ENCODE assay signal across 8 cellular contexts in genomic region chr13:30421093-30422055, GRCh38. TPM values are rescaled to one million over a fixed set of nuclear protein-coding genes. Genes with fewer than 3 reads are reported as not detected.
DNase-seq lines count a peak whose midpoint lies in the region; ATAC-seq and TF ChIP-seq lines count a peak whose summit lies in the region.

No MANE protein-coding gene starts in this region.

- DNase-seq in GM10248 (ENCODE audit: extremely low spot score) (peak; percentile 67), NCI-H510A treated with DMSO at 0.1 percent for 48 hours (lab: John Stamatoyannopoulos, UW) (peak; percentile 53), epidermal melanocyte (ENCODE audit: insufficient read length, low spot score) (peak; percentile 50), mesendoderm (peak; percentile 83), COR-L47 (lab: John Stamatoyannopoulos, UW) (no peak)
- peak; percentile 76 for DNase-seq in activated CD8-positive, alpha-beta memory T cell treated with anti-CD3 and anti-CD28 coated beads for 24 hours
- DNase-seq in stimulated activated naive B cell treated with anti-CD40 and anti-IgM and Interleukin-4, amounts not matched to agents 10 μg/mL and 1 μg/mL and 100 μg/mL, for 72 hours, result peak; percentile 20

- POLR2A ChIA-PET in GM10248 (lab: Yijun Ruan, JAX), result interaction anchor here (0.6 to 1.0 kb wide), 5 partner anchors 22 to 857 kb away, joined by 3 read pairs; partner anchors contain the start of gene KATNAL1

- peak overlapping the region; percentile 68 for H3K9ac ChIP-seq in mesendoderm (ENCODE audit: low read length)

- H3K4me3 Mint-ChIP-seq in stimulated activated naive B cell treated with anti-CD40 and anti-IgM and Interleukin-4, amounts not matched to agents 10 μg/mL and 1 μg/mL and 100 μg/mL, for 72 hours, result peak overlapping the region; percentile 84 to 86

- peak overlapping the region; percentile 79 for H2BK120ac ChIP-seq in mesendoderm (ENCODE audit: low read depth, low read length)

- no peaks in the 10 kb centered on the region for H3K27me3 ChIP-seq in mesendoderm (ENCODE audit: insufficient read depth, low read length, poor library complexity)

- peak overlapping the region; percentile 61 for H3K4me2 ChIP-seq in mesendoderm (ENCODE audit: low read length)

- peak overlapping the region; percentile 82 for H3K56ac ChIP-seq in mesendoderm (ENCODE audit: low read length)

- H3K18ac ChIP-seq in mesendoderm (ENCODE audit: low read length), result peak overlapping the region; percentile 95

- peak overlapping the region; percentile 94 for H3K27ac ChIP-seq in mesendoderm (ENCODE audit: low read depth, low read length)

- no peak overlapping the region for H4K8ac ChIP-seq in mesendoderm (ENCODE audit: low read depth, low read length)

- peak overlapping the region; percentile 36 for H3K4me3 ChIP-seq in mesendoderm (ENCODE audit: low read length)

- no CpG with 5 or more reads among the region's 53 CpGs for WGBS in mesendoderm (ENCODE audit: extremely low coverage, insufficient coverage, low lambda C conversion rate)

- no peak for TF ChIP-seq CTCF in GM10248 (IDR thresholded peaks at IDR 0.05; ENCODE audit: control extremely low read depth, extremely low read depth, low read depth, missing control alignments)

- peaks cover 3% of the 10 kb centered on the region for H3K4me1 ChIP-seq in mesendoderm (ENCODE audit: control insufficient read depth, low read depth, low read length)

- no peak overlapping the region for H2AK5ac ChIP-seq in mesendoderm (ENCODE audit: low read length)

- no peaks in the 10 kb centered on the region for H3K9me3 Mint-ChIP-seq in stimulated activated naive B cell treated with anti-CD40 and anti-IgM and Interleukin-4, amounts not matched to agents 10 μg/mL and 1 μg/mL and 100 μg/mL, for 72 hours

- H2BK15ac ChIP-seq in mesendoderm (replicated peaks; ENCODE audit: low read depth), result no peak overlapping the region

- H3K36me3 ChIP-seq in mesendoderm (ENCODE audit: control insufficient read depth, insufficient read depth, low read length), result no peaks in the 10 kb centered on the region

- CTCF ChIA-PET in GM10248 (lab: Yijun Ruan, JAX), result interaction anchor here (0.9 to 5.0 kb wide), 7 partner anchors 10 to 115 kb away, joined by 3 to 25 read pairs (median 4); partner anchors contain the start of gene KATNAL1

- H2BK5ac ChIP-seq in mesendoderm (ENCODE audit: low read length), result no peak overlapping the region

- H4K5ac ChIP-seq in mesendoderm (ENCODE audit: low read length), result no peak overlapping the region

- H3K4me1 Mint-ChIP-seq in stimulated activated naive B cell treated with anti-CD40 and anti-IgM and Interleukin-4, amounts not matched to agents 10 μg/mL and 1 μg/mL and 100 μg/mL, for 72 hours, result peaks cover 14 to 31% of the 10 kb centered on the region in 2 donors

- peak overlapping the region; percentile 72 for H3K27ac Mint-ChIP-seq in stimulated activated naive B cell treated with anti-CD40 and anti-IgM and Interleukin-4, amounts not matched to agents 10 μg/mL and 1 μg/mL and 100 μg/mL, for 72 hours

- peak; percentile 48 for ATAC-seq in HG02678 (IDR thresholded peaks at IDR 0.05; ENCODE audit: unreplicated experiment)
- ATAC-seq in stimulated activated naive B cell treated with anti-CD40 and anti-IgM and Interleukin-4, amounts not matched to agents 10 μg/mL and 1 μg/mL and 100 μg/mL, for 72 hours (replicated peaks), result peak; percentile 32 to 33

- H3K36me3 Mint-ChIP-seq in stimulated activated naive B cell treated with anti-CD40 and anti-IgM and Interleukin-4, amounts not matched to agents 10 μg/mL and 1 μg/mL and 100 μg/mL, for 72 hours, result no peaks in the 10 kb centered on the region

- no peaks in the 10 kb centered on the region for H3K27me3 Mint-ChIP-seq in stimulated activated naive B cell treated with anti-CD40 and anti-IgM and Interleukin-4, amounts not matched to agents 10 μg/mL and 1 μg/mL and 100 μg/mL, for 72 hours

- no peak overlapping the region for H3K4ac ChIP-seq in mesendoderm (ENCODE audit: low read depth, low read length)

- no peaks in the 10 kb centered on the region for H3K79me2 ChIP-seq in mesendoderm (ENCODE audit: control insufficient read depth, insufficient read depth, low read length)

- H3K23ac ChIP-seq in mesendoderm (ENCODE audit: low read length), result no peak overlapping the region

- H3K79me1 ChIP-seq in mesendoderm (ENCODE audit: low read length), result no peaks in the 10 kb centered on the region

RNA-seq across cellular contexts. Expression of gene UBE2L5, which starts 0.9 kb away (rescaled TPM):
- 0.15 TPM for polyA plus RNA-seq in mesendoderm (2013, experiment 1 of 2)
- not detected for polyA plus RNA-seq in mesendoderm (2013, experiment 2 of 2)

RNA-seq across cellular contexts. Expression of gene HMGB1, which starts 44.4 kb away (rescaled TPM):
- polyA plus RNA-seq in mesendoderm (2013, experiment 1 of 2), result 1,185 TPM
- polyA plus RNA-seq in mesendoderm (2013, experiment 2 of 2), result 1,186 TPM
